20 cellular contexts compared by ENCODE assay signal in the genomic region with DNA sequence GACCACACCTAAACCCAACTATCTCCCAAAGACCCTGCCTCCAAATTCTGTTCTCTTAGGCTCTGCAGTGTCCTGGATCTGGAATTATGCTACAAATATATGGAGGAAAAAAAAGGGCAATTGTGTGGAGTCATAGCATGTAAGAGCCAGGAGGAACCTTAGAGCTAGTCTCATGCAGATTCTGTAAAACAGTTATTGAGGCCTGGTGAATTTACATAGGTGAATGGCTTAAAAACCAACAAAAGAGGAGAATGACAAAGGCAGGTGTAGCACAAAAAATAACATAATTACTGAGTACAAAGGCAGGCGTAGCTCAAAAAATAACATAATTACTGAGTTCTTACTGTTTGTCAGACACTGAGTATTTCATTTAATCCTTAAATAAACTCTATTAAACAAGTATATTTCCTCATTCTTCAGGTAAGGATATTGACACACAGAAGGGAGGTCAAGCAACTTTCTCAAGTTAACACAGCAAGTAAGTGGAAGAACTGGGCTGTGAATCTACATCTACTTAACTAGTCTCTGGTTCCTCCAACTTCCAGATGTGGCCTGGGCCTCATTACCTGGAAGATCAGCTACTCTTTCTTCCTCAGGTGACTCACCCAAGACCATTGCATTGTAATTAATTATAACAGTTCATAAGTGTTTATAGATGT.
DNase-seq lines count a peak whose midpoint lies in the region; ATAC-seq and TF ChIP-seq lines count a peak whose summit lies in the region.
"Had no signal": no experiment of that assay in that cellular context is flagged by ENCODE, and none has a peak within 500 bp of the region (broad histone marks: within the 10 kb centered on the region; RNA-seq: fewer than 3 reads in every experiment).

No MANE protein-coding gene starts in this region.

- no peaks in the 10 kb centered on the region for H4K20me1 ChIP-seq in hepatocyte (ENCODE audit: insufficient read depth, poor library complexity, severe bottlenecking)

- no peak for TF ChIP-seq CTCF in hepatocyte (IDR thresholded peaks at IDR 0.05; ENCODE audit: poor library complexity)

- H3K4me3 ChIP-seq in hepatocyte = no peak overlapping the region
- H3K4me3 ChIP-seq: GM12878 had no signal

- ATAC-seq in HG03135 (IDR thresholded peaks at IDR 0.05; ENCODE audit: unreplicated experiment) (no peak), GM19351 (IDR thresholded peaks at IDR 0.05; ENCODE audit: unreplicated experiment) (no peak)
- ATAC-seq: GM12878, HepG2 had no signal

- peak overlapping the region; percentile 36 for H3K27ac ChIP-seq in hepatocyte
- H3K27ac ChIP-seq: 22Rv1, KMS-11 had no signal

- H3K4me1 ChIP-seq in hepatocyte (ENCODE audit: insufficient read depth) = peaks cover 3% of the 10 kb centered on the region

- H3K36me3 ChIP-seq in hepatocyte (replicated peaks; ENCODE audit: insufficient read depth, low read depth) = no peaks in the 10 kb centered on the region

- no peaks in the 10 kb centered on the region for H3K9me3 ChIP-seq in hepatocyte (ENCODE audit: low read depth)

- no peaks in the 10 kb centered on the region for H3K9me2 ChIP-seq in hepatocyte (replicated peaks; ENCODE audit: insufficient read depth)

- whole genome bisulfite sequencing in hepatocyte (ENCODE audit: low lambda C conversion rate, missing lambda C conversion rate) = 93% methylated on average over 1 of the region's 1 CpG

- H3K4me2 ChIP-seq in hepatocyte = no peak overlapping the region
- H3K4me2 ChIP-seq: KMS-11 had no signal

- H2AFZ ChIP-seq in hepatocyte = no peak overlapping the region

- DNase-seq in SIG-M5 treated with dmso at 0.1 percent for 504 hours (lab: John Stamatoyannopoulos, UW; ENCODE audit: unreplicated experiment) = peak; percentile 1
- DNase-seq in SIG-M5 (lab: John Stamatoyannopoulos, UW) = no peak
- DNase-seq in NCI-H748 treated with DMSO at 0.1 percent for 48 hours (lab: John Stamatoyannopoulos, UW) = peak; percentile 88
- DNase-seq in hepatocyte (ENCODE audit: low spot score) = no peak
- DNase-seq in effector CD8-positive, alpha-beta T cell (lab: John Stamatoyannopoulos, UW) = no peak
- DNase-seq in RPMI8226 = no peak
- DNase-seq: DMS153, EL, NCI-H1436, NCI-H1930, NCI-H2171, NCI-H526, OCI-M1, SHP77 treated with DMSO at 0.1 percent for 48 hours had no signal

- H3K27me3 ChIP-seq in hepatocyte = no peaks in the 10 kb centered on the region

- no peaks in the 10 kb centered on the region for H3K79me2 ChIP-seq in hepatocyte

Comparison
In these comparisons a context has a peak if more than half of its experiments do, and no peak if none do; other contexts are left out.
1. DNase-seq: peak in SIG-M5 treated with dmso at 0.1 percent for 504 hours (single experiment) and NCI-H748 treated with DMSO at 0.1 percent for 48 hours (single experiment); none in SIG-M5 (single experiment), hepatocyte (single experiment), effector CD8-positive, alpha-beta T cell (single experiment) and RPMI8226 (single experiment).